Comparison of ENCODE assay signal across 10 cellular contexts in genomic region chr6:20025681-20026080, GRCh38.
"Had no signal": no experiment of that assay in that cellular context is flagged by ENCODE, and none has a peak within 500 bp of the region (broad histone marks: within the 10 kb centered on the region; RNA-seq: fewer than 3 reads in every experiment).

No MANE protein-coding gene starts in this region.

- H3K9me3 Mint-ChIP-seq: H9 had no signal

- H3K4me3 ChIP-seq: GM23248 had no signal

- H3K36me3 Mint-ChIP-seq: IgD-negative memory B cell had no signal

- H3K27ac ChIP-seq: GM23248, HL-60 had no signal

- FAIRE-seq: H54, HepG2 had no signal

- ATAC-seq: HepG2 had no signal

- DNase-seq: GM23248, GOT3, H9, HCEC 1CT, HFFc6, KG1 had no signal

- H3K4me3 Mint-ChIP-seq: H9, HFFc6 had no signal

- H3K27ac Mint-ChIP-seq: H9, HFFc6, IgD-negative memory B cell had no signal

- H3K9ac ChIP-seq: GM23248 had no signal

- H2AFZ ChIP-seq: GM23248 had no signal
